Comparison of ENCODE assay signal across 1 cellular context in genomic region chr17:81032641-81033422, GRCh38.
TF ChIP-seq lines count a peak whose summit lies in the region.

No MANE protein-coding gene starts in this region.

TF ChIP-seq in H1, 55 proteins besides CTCF, POLR2A, EP300 and RAD21:
- TF ChIP-seq PHF8 (conservative IDR thresholded peaks at IDR 0.05; ENCODE audit: low read depth, low read length) = no peak
- TF ChIP-seq KDM1A (IDR thresholded peaks at IDR 0.05; ENCODE audit: borderline replicate concordance, low read length) = no peak
- TF ChIP-seq TAF7 (optimal IDR thresholded peaks at IDR 0.05; ENCODE audit: borderline replicate concordance, low read depth, low read length) = no peak
- TF ChIP-seq HDAC2 (IDR thresholded peaks at IDR 0.05; ENCODE audit: borderline replicate concordance in 1 of 2, low read depth in 2 of 2, low read length in 2 of 2) = no peak
- no peak for TF ChIP-seq RXRA (IDR thresholded peaks at IDR 0.05; ENCODE audit: insufficient read depth, low read depth, low read length)
- no peak for TF ChIP-seq FOSL1 (IDR thresholded peaks at IDR 0.05; ENCODE audit: insufficient read depth, low read depth, low read length)
- TF ChIP-seq SIN3A (conservative IDR thresholded peaks at IDR 0.05 in 1 of 2, IDR thresholded peaks at IDR 0.05 in 1 of 2; ENCODE audit: low read depth in 1 of 2, low read length in 2 of 2) = no peak
- TF ChIP-seq SP1 (IDR thresholded peaks at IDR 0.05; ENCODE audit: low read depth, low read length) = no peak
- no peak for TF ChIP-seq RFX5 (IDR thresholded peaks at IDR 0.05; ENCODE audit: borderline replicate concordance, low read depth, low read length)
